ENCODE assay signal across 1 cellular context in the genomic region with DNA sequence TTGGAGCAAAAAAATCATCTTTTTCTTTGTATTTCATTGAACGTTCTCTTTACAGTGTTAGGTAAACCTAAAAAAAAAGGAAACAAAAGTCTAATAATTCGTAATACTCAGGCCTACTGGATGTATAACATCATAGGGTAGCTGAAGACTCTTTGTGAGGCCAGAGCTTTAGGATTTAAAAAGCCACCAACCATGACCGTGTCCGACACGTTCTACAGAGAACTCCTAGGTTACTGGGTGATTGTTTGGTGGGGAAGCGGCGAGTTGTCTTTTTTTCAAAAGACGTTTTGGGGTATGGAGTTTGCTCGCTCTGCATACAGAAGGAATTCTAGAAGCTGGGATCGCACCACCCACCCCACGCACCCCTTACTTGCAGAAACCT.
TF ChIP-seq lines count a peak whose summit lies in the region.

No MANE protein-coding gene starts in this region.

TF ChIP-seq in GM23338, 12 proteins besides CTCF, POLR2A, EP300 and RAD21 (continued from another document):
- TF ChIP-seq, protein P1, sequence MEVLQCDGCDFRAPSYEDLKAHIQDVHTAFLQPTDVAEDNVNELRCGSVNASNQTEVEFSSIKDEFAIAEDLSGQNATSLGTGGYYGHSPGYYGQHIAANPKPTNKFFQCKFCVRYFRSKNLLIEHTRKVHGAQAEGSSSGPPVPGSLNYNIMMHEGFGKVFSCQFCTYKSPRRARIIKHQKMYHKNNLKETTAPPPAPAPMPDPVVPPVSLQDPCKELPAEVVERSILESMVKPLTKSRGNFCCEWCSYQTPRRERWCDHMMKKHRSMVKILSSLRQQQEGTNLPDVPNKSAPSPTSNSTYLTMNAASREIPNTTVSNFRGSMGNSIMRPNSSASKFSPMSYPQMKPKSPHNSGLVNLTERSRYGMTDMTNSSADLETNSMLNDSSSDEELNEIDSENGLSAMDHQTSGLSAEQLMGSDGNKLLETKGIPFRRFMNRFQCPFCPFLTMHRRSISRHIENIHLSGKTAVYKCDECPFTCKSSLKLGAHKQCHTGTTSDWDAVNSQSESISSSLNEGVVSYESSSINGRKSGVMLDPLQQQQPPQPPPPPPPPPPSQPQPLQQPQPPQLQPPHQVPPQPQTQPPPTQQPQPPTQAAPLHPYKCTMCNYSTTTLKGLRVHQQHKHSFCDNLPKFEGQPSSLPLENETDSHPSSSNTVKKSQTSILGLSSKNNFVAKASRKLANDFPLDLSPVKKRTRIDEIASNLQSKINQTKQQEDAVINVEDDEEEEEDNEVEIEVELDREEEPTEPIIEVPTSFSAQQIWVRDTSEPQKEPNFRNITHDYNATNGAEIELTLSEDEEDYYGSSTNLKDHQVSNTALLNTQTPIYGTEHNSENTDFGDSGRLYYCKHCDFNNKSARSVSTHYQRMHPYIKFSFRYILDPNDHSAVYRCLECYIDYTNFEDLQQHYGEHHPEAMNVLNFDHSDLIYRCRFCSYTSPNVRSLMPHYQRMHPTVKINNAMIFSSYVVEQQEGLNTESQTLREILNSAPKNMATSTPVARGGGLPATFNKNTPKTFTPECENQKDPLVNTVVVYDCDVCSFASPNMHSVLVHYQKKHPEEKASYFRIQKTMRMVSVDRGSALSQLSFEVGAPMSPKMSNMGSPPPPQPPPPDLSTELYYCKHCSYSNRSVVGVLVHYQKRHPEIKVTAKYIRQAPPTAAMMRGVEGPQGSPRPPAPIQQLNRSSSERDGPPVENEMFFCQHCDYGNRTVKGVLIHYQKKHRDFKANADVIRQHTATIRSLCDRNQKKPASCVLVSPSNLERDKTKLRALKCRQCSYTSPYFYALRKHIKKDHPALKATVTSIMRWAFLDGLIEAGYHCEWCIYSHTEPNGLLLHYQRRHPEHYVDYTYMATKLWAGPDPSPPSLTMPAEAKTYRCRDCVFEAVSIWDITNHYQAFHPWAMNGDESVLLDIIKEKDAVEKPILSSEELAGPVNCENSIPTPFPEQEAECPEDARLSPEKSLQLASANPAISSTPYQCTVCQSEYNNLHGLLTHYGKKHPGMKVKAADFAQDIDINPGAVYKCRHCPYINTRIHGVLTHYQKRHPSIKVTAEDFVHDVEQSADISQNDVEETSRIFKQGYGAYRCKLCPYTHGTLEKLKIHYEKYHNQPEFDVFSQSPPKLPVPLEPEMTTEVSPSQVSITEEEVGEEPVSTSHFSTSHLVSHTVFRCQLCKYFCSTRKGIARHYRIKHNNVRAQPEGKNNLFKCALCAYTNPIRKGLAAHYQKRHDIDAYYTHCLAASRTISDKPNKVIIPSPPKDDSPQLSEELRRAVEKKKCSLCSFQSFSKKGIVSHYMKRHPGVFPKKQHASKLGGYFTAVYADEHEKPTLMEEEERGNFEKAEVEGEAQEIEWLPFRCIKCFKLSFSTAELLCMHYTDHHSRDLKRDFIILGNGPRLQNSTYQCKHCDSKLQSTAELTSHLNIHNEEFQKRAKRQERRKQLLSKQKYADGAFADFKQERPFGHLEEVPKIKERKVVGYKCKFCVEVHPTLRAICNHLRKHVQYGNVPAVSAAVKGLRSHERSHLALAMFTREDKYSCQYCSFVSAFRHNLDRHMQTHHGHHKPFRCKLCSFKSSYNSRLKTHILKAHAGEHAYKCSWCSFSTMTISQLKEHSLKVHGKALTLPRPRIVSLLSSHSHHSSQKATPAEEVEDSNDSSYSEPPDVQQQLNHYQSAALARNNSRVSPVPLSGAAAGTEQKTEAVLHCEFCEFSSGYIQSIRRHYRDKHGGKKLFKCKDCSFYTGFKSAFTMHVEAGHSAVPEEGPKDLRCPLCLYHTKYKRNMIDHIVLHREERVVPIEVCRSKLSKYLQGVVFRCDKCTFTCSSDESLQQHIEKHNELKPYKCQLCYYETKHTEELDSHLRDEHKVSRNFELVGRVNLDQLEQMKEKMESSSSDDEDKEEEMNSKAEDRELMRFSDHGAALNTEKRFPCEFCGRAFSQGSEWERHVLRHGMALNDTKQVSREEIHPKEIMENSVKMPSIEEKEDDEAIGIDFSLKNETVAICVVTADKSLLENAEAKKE (CRISPR knock-in tag; IDR thresholded peaks at IDR 0.05): no peak
- TF ChIP-seq, protein P2, sequence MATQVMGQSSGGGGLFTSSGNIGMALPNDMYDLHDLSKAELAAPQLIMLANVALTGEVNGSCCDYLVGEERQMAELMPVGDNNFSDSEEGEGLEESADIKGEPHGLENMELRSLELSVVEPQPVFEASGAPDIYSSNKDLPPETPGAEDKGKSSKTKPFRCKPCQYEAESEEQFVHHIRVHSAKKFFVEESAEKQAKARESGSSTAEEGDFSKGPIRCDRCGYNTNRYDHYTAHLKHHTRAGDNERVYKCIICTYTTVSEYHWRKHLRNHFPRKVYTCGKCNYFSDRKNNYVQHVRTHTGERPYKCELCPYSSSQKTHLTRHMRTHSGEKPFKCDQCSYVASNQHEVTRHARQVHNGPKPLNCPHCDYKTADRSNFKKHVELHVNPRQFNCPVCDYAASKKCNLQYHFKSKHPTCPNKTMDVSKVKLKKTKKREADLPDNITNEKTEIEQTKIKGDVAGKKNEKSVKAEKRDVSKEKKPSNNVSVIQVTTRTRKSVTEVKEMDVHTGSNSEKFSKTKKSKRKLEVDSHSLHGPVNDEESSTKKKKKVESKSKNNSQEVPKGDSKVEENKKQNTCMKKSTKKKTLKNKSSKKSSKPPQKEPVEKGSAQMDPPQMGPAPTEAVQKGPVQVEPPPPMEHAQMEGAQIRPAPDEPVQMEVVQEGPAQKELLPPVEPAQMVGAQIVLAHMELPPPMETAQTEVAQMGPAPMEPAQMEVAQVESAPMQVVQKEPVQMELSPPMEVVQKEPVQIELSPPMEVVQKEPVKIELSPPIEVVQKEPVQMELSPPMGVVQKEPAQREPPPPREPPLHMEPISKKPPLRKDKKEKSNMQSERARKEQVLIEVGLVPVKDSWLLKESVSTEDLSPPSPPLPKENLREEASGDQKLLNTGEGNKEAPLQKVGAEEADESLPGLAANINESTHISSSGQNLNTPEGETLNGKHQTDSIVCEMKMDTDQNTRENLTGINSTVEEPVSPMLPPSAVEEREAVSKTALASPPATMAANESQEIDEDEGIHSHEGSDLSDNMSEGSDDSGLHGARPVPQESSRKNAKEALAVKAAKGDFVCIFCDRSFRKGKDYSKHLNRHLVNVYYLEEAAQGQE (IDR thresholded peaks at IDR 0.05; ENCODE audit: unreplicated experiment): no peak
- no peak for TF ChIP-seq POLR2AphosphoS5 (IDR thresholded peaks at IDR 0.05; ENCODE audit: low read depth)
- TF ChIP-seq EZH2phosphoT487 (IDR thresholded peaks at IDR 0.05; ENCODE audit: unreplicated experiment): no peak
TF ChIP-seq in GM23338: peak in this region for 0.
